Comparison of ENCODE assay signal across 8 cellular contexts in genomic region chr13:108269601-108270328, GRCh38. TPM values are rescaled to one million over a fixed set of nuclear protein-coding genes. Genes with fewer than 3 reads are reported as not detected.
DNase-seq lines count a peak whose midpoint lies in the region; ATAC-seq and TF ChIP-seq lines count a peak whose summit lies in the region.

Gene TNFSF13B (plus strand): TSS chr13:108269718. CDS start chr13:108269896, 178 bp downstream.

- H3K27me3 ChIP-seq in Peyer's patch = no peaks in the 10 kb centered on the region
- no peaks in the 10 kb centered on the region for H3K27me3 ChIP-seq in prostate gland (replicated peaks; ENCODE audit: insufficient read depth)

- peak; percentile 36 for DNase-seq in NK-92 treated with Interleukin-12 subunit alpha and Interleukin-12 subunit beta, amount 100 ng/mL, for 24 hours (lab: John Stamatoyannopoulos, UW)
- DNase-seq in NK-92 (lab: John Stamatoyannopoulos, UW; ENCODE audit: unreplicated experiment) = no peak
- peak; percentile 50 to 69 (median 60) for DNase-seq in Peyer's patch
- peak; percentile 77 for DNase-seq in activated effector memory CD4-positive, alpha-beta T cell treated with anti-CD3 and anti-CD28 coated beads, Interleukin-2, amount 50 U/mL, for 16 hours
- peak in 39 of 42 donors; percentile 4 to 62 (median 31) for DNase-seq in head of caudate nucleus
- no peak for DNase-seq in prostate gland (ENCODE audit: low spot score)
- DNase-seq in NCI-H1092 (lab: John Stamatoyannopoulos, UW) = no peak

- 18% methylated on average over 16 of the region's 16 CpGs for WGBS in prostate gland

- H3K27ac ChIP-seq in Peyer's patch (peak within 1 kb of the TSS; percentile 43 to 78 (median 63)), prostate gland (no peak within 1 kb of the TSS)

- peak; percentile 74 for ATAC-seq in HG02970 (IDR thresholded peaks at IDR 0.05; ENCODE audit: low FRiP score, unreplicated experiment)

- peak in 2 of 6 experiments; percentile 2 to 8 for TF ChIP-seq CTCF in Peyer's patch (IDR thresholded peaks at IDR 0.05)
- no peak for TF ChIP-seq CTCF in prostate gland (IDR thresholded peaks at IDR 0.05)

- no peaks in the 10 kb centered on the region for H3K9me3 ChIP-seq in Peyer's patch
- no peaks in the 10 kb centered on the region for H3K9me3 ChIP-seq in prostate gland

- H3K4me1 ChIP-seq in Peyer's patch = peaks cover 0 to 9% (median 0%) of the 10 kb centered on the region in 4 donors
- H3K4me1 ChIP-seq in prostate gland (replicated peaks) = no peaks in the 10 kb centered on the region

- H3K36me3 ChIP-seq in Peyer's patch = no peaks in the 10 kb centered on the region
- H3K36me3 ChIP-seq in prostate gland = no peaks in the 10 kb centered on the region

- no peak for TF ChIP-seq POLR2A in Peyer's patch (IDR thresholded peaks at IDR 0.05)
- no peak for TF ChIP-seq POLR2A in prostate gland (IDR thresholded peaks at IDR 0.05)

- H3K4me3 ChIP-seq in Peyer's patch (peak within 1 kb of the TSS; percentile 39 to 59 (median 46)), prostate gland (peak within 1 kb of the TSS; percentile 14 to 16)

- intact Hi-C loops in head of caudate nucleus (cut with DNase I) = no loop called here
- intact Hi-C loops in prostate gland (cut with DNase I) = no loop called here

RNA-seq across cellular contexts. Expression of gene TNFSF13B, which starts in this region (rescaled TPM):
- total RNA-seq in Peyer's patch = 10 to 100 TPM in 3 of 4 donors, 1 to 10 TPM in 1; 7.9 to 32.2 (median 12.0) TPM
- 1 to 10 TPM; 4.1 to 9.1 TPM for total RNA-seq in prostate gland

Comparison
In these comparisons a context has a peak if more than half of its experiments do, and no peak if none do; other contexts are left out.
1. DNase-seq: peak in NK-92 treated with Interleukin-12 subunit alpha and Interleukin-12 subunit beta, amount 100 ng/mL, for 24 hours (single experiment), Peyer's patch (3 of 3), activated effector memory CD4-positive, alpha-beta T cell treated with anti-CD3 and anti-CD28 coated beads, Interleukin-2, amount 50 U/mL, for 16 hours (single experiment) and head of caudate nucleus (39 of 42); none in NK-92 (single experiment), prostate gland (single experiment) and NCI-H1092 (single experiment).
2. H3K27ac ChIP-seq: peak in Peyer's patch (4 of 4); none in prostate gland (0 of 2).